In the genomic region with DNA sequence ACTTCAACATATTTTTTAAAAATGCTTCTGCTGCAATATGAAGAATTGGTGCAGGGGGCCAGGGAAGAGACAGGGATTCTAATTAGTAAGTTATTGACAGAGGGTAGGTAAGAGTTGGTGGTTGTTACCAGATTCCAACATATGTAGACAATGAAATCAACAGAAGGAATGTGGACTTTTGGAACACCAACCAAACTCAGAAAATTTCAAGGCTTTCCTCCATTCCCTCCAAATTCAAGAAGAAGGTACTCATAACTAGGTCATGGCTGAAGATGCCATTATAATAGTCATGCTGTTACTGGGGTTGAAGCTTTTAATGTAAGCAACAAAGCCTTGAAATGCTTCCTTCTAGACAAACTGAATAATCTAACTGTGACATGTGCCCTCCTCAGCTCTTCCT, we compare ENCODE assay signal across 23 cellular contexts. TPM values are rescaled to one million over a fixed set of nuclear protein-coding genes. Genes with fewer than 3 reads are reported as not detected.
"Had no signal": no experiment of that assay in that cellular context is flagged by ENCODE, and none has a peak within 500 bp of the region (broad histone marks: within the 10 kb centered on the region; RNA-seq: fewer than 3 reads in every experiment).

No MANE protein-coding gene starts in this region.

- ATAC-seq: activated CD8-positive, alpha-beta memory T cell treated with anti-CD3 and anti-CD28 coated beads, Interleukin-2, amount 10 ng/mL, durations not matched to agents 7 days and 5 days; activated T-helper 17 cell treated with anti-CD3 and anti-CD28 coated beads, Interleukin-2, amount 50 U/mL, for 72 hours; esophagus mucosa; gastrocnemius medialis; heart left ventricle; left ventricle myocardium superior; right lobe of liver had no signal

- H3K27ac ChIP-seq: ascending aorta, gastrocnemius medialis, heart left ventricle, ovary, right lobe of liver, thoracic aorta, WERI-Rb-1 had no signal

- H3K4me1 ChIP-seq: ascending aorta, gastrocnemius medialis, heart left ventricle had no signal

- H3K27ac Mint-ChIP-seq: activated CD4-positive, alpha-beta memory T cell treated with anti-CD3 and anti-CD28 coated beads, Interleukin-2, amount 10 ng/mL, durations not matched to agents 7 days and 5 days; activated CD8-positive, alpha-beta memory T cell treated with anti-CD3 and anti-CD28 coated beads, Interleukin-2, amount 10 ng/mL, durations not matched to agents 7 days and 5 days had no signal

- H3K9me3 ChIP-seq: ascending aorta, breast epithelium, gastrocnemius medialis, heart left ventricle, ovary, right lobe of liver, thoracic aorta had no signal

- H3K27me3 ChIP-seq: ascending aorta, breast epithelium, gastrocnemius medialis, ovary, right lobe of liver had no signal

- H3K4me3 ChIP-seq: ascending aorta, breast epithelium, gastrocnemius medialis, heart left ventricle, ovary, right lobe of liver, smooth muscle cell, thoracic aorta had no signal

- H3K4me3 Mint-ChIP-seq: activated CD4-positive, alpha-beta memory T cell treated with anti-CD3 and anti-CD28 coated beads, Interleukin-2, amount 10 ng/mL, durations not matched to agents 7 days and 5 days; activated CD8-positive, alpha-beta memory T cell treated with anti-CD3 and anti-CD28 coated beads, Interleukin-2, amount 10 ng/mL, durations not matched to agents 7 days and 5 days; activated T-helper 17 cell treated with anti-CD3 and anti-CD28 coated beads, Interleukin-2, amount 50 U/mL, for 72 hours had no signal

- DNase-seq: activated CD4-positive, alpha-beta memory T cell treated with anti-CD3 and anti-CD28 coated beads, Interleukin-2, amount 10 ng/mL, durations not matched to agents 7 days and 5 days; activated CD4-positive, alpha-beta T cell treated with anti-CD3 and anti-CD28 coated beads for 1 hour; activated CD8-positive, alpha-beta memory T cell treated with anti-CD3 and anti-CD28 coated beads, Interleukin-2, amount 10 ng/mL, durations not matched to agents 7 days and 5 days; activated naive CD4-positive, alpha-beta T cell treated with Interleukin-2 at 50 U/mL for 16 hours; cerebellar nuclear complex; effector CD8-positive, alpha-beta T cell; gastrocnemius medialis; heart left ventricle; left ventricle myocardium superior; ovary; right lobe of liver; stimulated activated CD4-positive, alpha-beta T cell treated with anti-CD3 and anti-CD28 coated beads, Interleukin-4, amount 100 ng/mL, for 1 hour; WERI-Rb-1 had no signal

- H3K9me3 Mint-ChIP-seq: activated CD4-positive, alpha-beta memory T cell treated with anti-CD3 and anti-CD28 coated beads, Interleukin-2, amount 10 ng/mL, durations not matched to agents 7 days and 5 days had no signal

- H3K36me3 ChIP-seq: ascending aorta, breast epithelium, gastrocnemius medialis, heart left ventricle, ovary, right lobe of liver, thoracic aorta, WERI-Rb-1 had no signal

RNA-seq across cellular contexts. Expression of a gene that starts 22.9 kb away (rescaled TPM):
- total RNA-seq: activated CD4-positive, alpha-beta memory T cell treated with anti-CD3 and anti-CD28 coated beads, Interleukin-2, amount 10 ng/mL, durations not matched to agents 7 days and 5 days; activated CD8-positive, alpha-beta memory T cell treated with anti-CD3 and anti-CD28 coated beads, Interleukin-2, amount 10 ng/mL, durations not matched to agents 7 days and 5 days; ascending aorta; gastrocnemius medialis; kidney epithelial cell; left ventricle myocardium superior; mononuclear cell; pulmonary artery endothelial cell; smooth muscle cell; T-helper 2 cell treated with Interferon-gamma antibody and Interleukin-4, amounts not matched to agents 100 ng/mL and 5 ng/mL, for 36 hours; thoracic aorta had no signal
